Comparison of ENCODE assay signal across 7 cellular contexts in genomic region chr3:196740476-196741400, GRCh38. TPM values are rescaled to one million over a fixed set of nuclear protein-coding genes. Genes with fewer than 3 reads are reported as not detected.
DNase-seq lines count a peak whose midpoint lies in the region; ATAC-seq, FAIRE-seq and TF ChIP-seq lines count a peak whose summit lies in the region.

No MANE protein-coding gene starts in this region.

- no peaks in the 10 kb centered on the region for H3K4me1 ChIP-seq in GM12878 (ENCODE audit: control insufficient read depth, insufficient read depth, low read length)

- peak overlapping the region; percentile 63 for H2AFZ ChIP-seq in GM12878 (ENCODE audit: control insufficient read depth, low read depth, low read length)

- H3K9me3 ChIP-seq in GM12878 (replicated peaks; ENCODE audit: control insufficient read depth, insufficient read depth, low read length), result no peaks in the 10 kb centered on the region; the same call in 2 of the 3 replicates

- TF ChIP-seq EP300 in GM12878 (IDR thresholded peaks at IDR 0.05; ENCODE audit: borderline replicate concordance in 1 of 2, control insufficient read depth in 1 of 2, low read depth in 2 of 2, low read length in 2 of 2), result no peak

- H3K27ac ChIP-seq in RWPE1 (peak overlapping the region; percentile 95), GM12878 (ENCODE audit: control insufficient read depth, insufficient read depth) (peak overlapping the region; percentile 92)

- SMC1A ChIA-PET in GM12878 (lab: Charles Lee; ENCODE audit: uncharacterized antibody, unreplicated experiment), result interaction anchor here (0.6 to 1.5 kb wide), 11 partner anchors 8 to 317 kb away, joined by 3 to 6 read pairs (median 3); partner anchors contain the start of genes FBXO45 and SENP5

- H3K4me3 ChIP-seq in GM12865 (ENCODE audit: low read depth, low read length) (peak overlapping the region; percentile 69), GM12878 (peak overlapping the region; percentile 95), iPS-11a (ENCODE audit: low read depth, low read length) (peak overlapping the region; percentile 96), retinal pigment epithelial cell (ENCODE audit: low read length) (peak overlapping the region; percentile 82)

- in situ Hi-C loops in GM12878 (cut with MboI), result no loop called here

- intact Hi-C loops in GM12878 (cut with micrococcal nuclease; ENCODE audit: unreplicated experiment), result no loop called here

- TSS peak; percentile 70 for BruUV-seq in GM12878 (replicated peaks; lab: Mats Ljungman, UMichigan)

- H3K4me2 ChIP-seq in GM12878 (ENCODE audit: control insufficient read depth, insufficient read depth), result peak overlapping the region; percentile 52

- no peaks in the 10 kb centered on the region for H3K36me3 ChIP-seq in GM12878 (ENCODE audit: control insufficient read depth in 2 of 2, insufficient read depth in 2 of 2, low read length in 1 of 2)

- peak overlapping the region; percentile 95 for H3K9ac ChIP-seq in GM12878 (ENCODE audit: control insufficient read depth, insufficient read depth, low read length)

- no peaks in the 10 kb centered on the region for H4K20me1 ChIP-seq in GM12878 (ENCODE audit: control insufficient read depth, insufficient read depth)

- no peak for TF ChIP-seq POLR2A in GM12878 (IDR thresholded peaks at IDR 0.05; ENCODE audit: low read depth, low read length)

- TF ChIP-seq RAD21 in GM12878 (IDR thresholded peaks at IDR 0.05; ENCODE audit: insufficient read depth, low read depth, low read length), result no peak

- FAIRE-seq in GM12878 (lab: Jason Lieb, UNC), result peak; percentile 54

- CTCF ChIA-PET in RWPE1 (lab: Yijun Ruan, JAX) (interaction anchor here (0.6 to 1.1 kb wide), 5 partner anchors 28 to 715 kb away, joined by 3 to 4 read pairs (median 3); partner anchors contain the start of gene NCBP2), GM12878 (lab: Yijun Ruan, JAX) (interaction anchor here (1.4 to 3.3 kb wide), 3 partner anchors 10 to 131 kb away, joined by 5 to 10 read pairs (median 6); no protein-coding TSS in a partner anchor)

- WGBS in GM12878 (ENCODE audit: insufficient coverage, insufficient replicate concordance, low lambda C conversion rate, missing lambda C conversion rate), result under 1% methylated on average over 31 of the region's 31 CpGs

- no peak for TF ChIP-seq CTCF in GM12865 (IDR thresholded peaks at IDR 0.05; ENCODE audit: insufficient read depth, low read depth, low read length, missing control alignments)
- no peak for TF ChIP-seq CTCF in RWPE1 (conservative IDR thresholded peaks at IDR 0.05; ENCODE audit: low read depth)
- no peak for TF ChIP-seq CTCF in GM12878 (IDR thresholded peaks at IDR 0.05 in 2 of 3, conservative IDR thresholded peaks at IDR 0.05 in 1 of 3; ENCODE audit: control insufficient read depth in 2 of 3, extremely low read depth in 1 of 3, insufficient read depth in 1 of 3, low read depth in 3 of 3, low read length in 3 of 3)
- TF ChIP-seq CTCF in retinal pigment epithelial cell (conservative IDR thresholded peaks at IDR 0.05; ENCODE audit: low read depth, low read length), result no peak

- RAD21 ChIA-PET in GM12878 (lab: Charles Lee; ENCODE audit: unreplicated experiment), result interaction anchor here (0.6 to 2.2 kb wide), 10 partner anchors 23 to 241 kb away, joined by 3 to 7 read pairs (median 3); partner anchors contain the start of genes CEP19, NRROS and PIGX

- peak; percentile 56 for DNase-seq in GM12865 (ENCODE audit: low read depth)
- peak; percentile 25 for DNase-seq in RWPE1 (ENCODE audit: low spot score)
- DNase-seq in GM12878 (ENCODE audit: low read depth, low spot score), result no peak
- DNase-seq in retinal pigment epithelial cell (ENCODE audit: low read depth), result peak; percentile 23

- peaks cover 59% of the 10 kb centered on the region for H3K79me2 ChIP-seq in GM12878 (ENCODE audit: control insufficient read depth, insufficient read depth, low read length)

- peak; percentile 3 for ATAC-seq in HG03135 (IDR thresholded peaks at IDR 0.05; ENCODE audit: unreplicated experiment)
- peak; percentile 27 for ATAC-seq in GM12878
- ATAC-seq in HG03432 (IDR thresholded peaks at IDR 0.05; ENCODE audit: unreplicated experiment), result no peak

- no peaks in the 10 kb centered on the region for H3K27me3 ChIP-seq in GM12878 (replicated peaks in 1 of 2; ENCODE audit: control insufficient read depth in 2 of 2, insufficient read depth in 2 of 2, low read length in 1 of 2)

- POLR2A ChIA-PET in RWPE1 (lab: Yijun Ruan, JAX; ENCODE audit: low non-redundant PET) (interaction anchor here (0.6 to 1.2 kb wide), 4 partner anchors 28 to 204 kb away, joined by 3 to 5 read pairs (median 4); partner anchors contain the start of genes CEP19 and PIGX), GM12878 (lab: Charles Lee) (interaction anchor here (0.5 to 2.4 kb wide), 10 partner anchors 9 to 342 kb away, joined by 3 to 8 read pairs (median 4); partner anchors contain the start of genes CEP19, MELTF, NCBP2 and PIGX)

TF ChIP-seq in GM12878, 131 proteins besides CTCF, POLR2A, EP300 and RAD21 (continues in another document):
- no peak for TF ChIP-seq PBX3 (IDR thresholded peaks at IDR 0.05; ENCODE audit: insufficient replicate concordance, low read depth, low read length)

RNA-seq across cellular contexts. Expression of gene PAK2, which starts 1.1 kb away (rescaled TPM):
- 30.3 and 31.9 TPM in 2 replicates for total RNA-seq in GM12878 (2013; cell fraction: nucleolus; rRNA removed)
- total RNA-seq in GM12878 (2014; rRNA removed) (13.4 and 15.7 TPM in 2 replicates), GM12878 (2014; rRNA removed; fragmentation: Illumina TruSeq; extraction: Trizol) (21.9 and 23.3 TPM in 2 replicates), GM12878 (2021) (54.5 and 59.1 TPM in 2 replicates)
- polyA plus RNA-seq in GM12878 (2011; ENCODE audit: low read depth), result 23.4 TPM
- polyA plus RNA-seq in GM12878 (2011; rRNA removed) (44.7 and 46.5 TPM in 2 replicates), GM12878 (2014; fragmentation: Illumina TruSeq; extraction: Trizol) (43.4 and 52.2 TPM in 2 replicates), GM12878 (2014; fragmentation: Nextera tagmentation; extraction: Ambion mirVana) (10 to 100 TPM in 1 of 2 experiments, 1 to 10 TPM in 1; 9.0 to 11.7 TPM), GM12878 (2014; rRNA removed) (17.5 and 18.2 TPM in 2 replicates), GM12878 (2016; fragmentation: Nextera tagmentation; extraction: Ambion mirVana) (10 to 100 TPM; 32.1 to 35.9 TPM)
- polyA plus RNA-seq in GM12878 (2011; cell fraction: cytosol; rRNA removed), result 34.2 and 44.8 TPM in 2 replicates
- polyA plus RNA-seq in GM12878 (2011; cell fraction: nucleus; rRNA removed), result 15.1 and 15.6 TPM in 2 replicates
- 43.8 and 44.0 TPM in 2 replicates for polyA plus RNA-seq in GM12878 (2012)
- 84.2 and 128 TPM in 2 replicates for polyA minus RNA-seq in GM12878 (2011; rRNA and poly(A)+ RNA removed)
- polyA minus RNA-seq in GM12878 (2011; cell fraction: cytosol; rRNA and poly(A)+ RNA removed), result 42.6 and 49.1 TPM in 2 replicates
- 5.1 and 8.1 TPM in 2 replicates for polyA minus RNA-seq in GM12878 (2011; cell fraction: nucleus; rRNA and poly(A)+ RNA removed)

RNA-seq across cellular contexts. Expression of gene PIGX, which starts 28.6 kb away (rescaled TPM):
- 12.4 TPM in 2 replicates for total RNA-seq in GM12878 (2013; cell fraction: nucleolus; rRNA removed)
- total RNA-seq in GM12878 (2014; rRNA removed), result 23.8 and 31.9 TPM in 2 replicates
- 22.6 and 22.9 TPM in 2 replicates for total RNA-seq in GM12878 (2014; rRNA removed; fragmentation: Illumina TruSeq; extraction: Trizol)
- 21.8 and 27.1 TPM in 2 replicates for total RNA-seq in GM12878 (2021)
- 8.6 TPM for polyA plus RNA-seq in GM12878 (2011; ENCODE audit: low read depth)
- 17.6 and 26.2 TPM in 2 replicates for polyA plus RNA-seq in GM12878 (2011; rRNA removed)
- 7.9 and 8.1 TPM in 2 replicates for polyA plus RNA-seq in GM12878 (2011; cell fraction: cytosol; rRNA removed)
- 5.1 and 5.5 TPM in 2 replicates for polyA plus RNA-seq in GM12878 (2011; cell fraction: nucleus; rRNA removed)
- 11.6 and 13.9 TPM in 2 replicates for polyA plus RNA-seq in GM12878 (2012)
- polyA plus RNA-seq in GM12878 (2014; fragmentation: Illumina TruSeq; extraction: Trizol), result 25.5 and 29.7 TPM in 2 replicates
- 1 to 10 TPM; 3.8 to 9.7 TPM for polyA plus RNA-seq in GM12878 (2014; fragmentation: Nextera tagmentation; extraction: Ambion mirVana)
- 23.5 and 27.3 TPM in 2 replicates for polyA plus RNA-seq in GM12878 (2014; rRNA removed)
- 10 to 100 TPM in 1 of 2 experiments, 1 to 10 TPM in 1; 5.7 to 40.0 TPM for polyA plus RNA-seq in GM12878 (2016; fragmentation: Nextera tagmentation; extraction: Ambion mirVana)
- polyA minus RNA-seq in GM12878 (2011; rRNA and poly(A)+ RNA removed), result 10.5 and 11.1 TPM in 2 replicates
- 5.1 and 5.5 TPM in 2 replicates for polyA minus RNA-seq in GM12878 (2011; cell fraction: cytosol; rRNA and poly(A)+ RNA removed)
- 5.0 and 5.3 TPM in 2 replicates for polyA minus RNA-seq in GM12878 (2011; cell fraction: nucleus; rRNA and poly(A)+ RNA removed)

RNA-seq across cellular contexts. Expression of gene CEP19, which starts 28.7 kb away (rescaled TPM):
- 0.22 and 0.23 TPM in 2 replicates for total RNA-seq in GM12878 (2013; cell fraction: nucleolus; rRNA removed)
- total RNA-seq in GM12878 (2014; rRNA removed), result 2.0 and 2.5 TPM in 2 replicates
- total RNA-seq in GM12878 (2014; rRNA removed; fragmentation: Illumina TruSeq; extraction: Trizol), result 2.7 and 2.9 TPM in 2 replicates
- 1.6 and 1.9 TPM in 2 replicates for total RNA-seq in GM12878 (2021)
- polyA plus RNA-seq in GM12878 (2011; ENCODE audit: low read depth), result 0.76 TPM
- polyA plus RNA-seq in GM12878 (2011; rRNA removed), result 1.9 and 2.8 TPM in 2 replicates
- 0.76 and 0.95 TPM in 2 replicates for polyA plus RNA-seq in GM12878 (2011; cell fraction: cytosol; rRNA removed)
- polyA plus RNA-seq in GM12878 (2011; cell fraction: nucleus; rRNA removed), result 0.23 and 0.24 TPM in 2 replicates
- polyA plus RNA-seq in GM12878 (2012), result 1.2 and 2.3 TPM in 2 replicates
- 3.1 and 4.5 TPM in 2 replicates for polyA plus RNA-seq in GM12878 (2014; fragmentation: Illumina TruSeq; extraction: Trizol)
- 1 to 10 TPM; 2.4 to 2.8 TPM for polyA plus RNA-seq in GM12878 (2014; fragmentation: Nextera tagmentation; extraction: Ambion mirVana)
- 2.2 and 2.6 TPM in 2 replicates for polyA plus RNA-seq in GM12878 (2014; rRNA removed)
- polyA plus RNA-seq in GM12878 (2016; fragmentation: Nextera tagmentation; extraction: Ambion mirVana), result 1 to 10 TPM; 5.6 to 5.9 TPM
- polyA minus RNA-seq in GM12878 (2011; rRNA and poly(A)+ RNA removed), result 0.41 and 0.73 TPM in 2 replicates
- not detected in 2 replicates for polyA minus RNA-seq in GM12878 (2011; cell fraction: cytosol; rRNA and poly(A)+ RNA removed)
- 0.60 TPM in 1 of 2 replicates, not detected in the other for polyA minus RNA-seq in GM12878 (2011; cell fraction: nucleus; rRNA and poly(A)+ RNA removed)
